In the genomic region with DNA sequence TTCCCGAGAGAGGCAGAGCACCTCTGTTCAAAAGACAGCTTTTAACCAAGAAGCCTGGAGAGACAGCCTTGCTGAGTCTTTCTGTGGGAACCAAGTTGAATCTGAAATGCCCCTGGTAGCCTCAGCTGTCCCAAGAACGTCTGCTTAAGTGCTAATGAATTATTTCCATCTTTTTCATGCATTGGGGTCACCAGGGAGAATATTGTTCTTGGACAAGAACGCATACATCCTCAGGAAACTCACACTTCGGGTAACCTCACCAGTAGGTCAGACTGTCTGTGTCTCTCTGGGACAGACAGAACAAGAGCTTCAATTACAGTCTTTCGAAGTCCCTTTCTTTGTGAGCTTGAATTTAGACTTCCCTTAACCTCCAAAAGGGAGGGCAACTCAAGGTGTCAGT, we compare ENCODE assay signal across 19 cellular contexts.
DNase-seq lines count a peak whose midpoint lies in the region; ATAC-seq and TF ChIP-seq lines count a peak whose summit lies in the region.
"Had no signal": no experiment of that assay in that cellular context is flagged by ENCODE, and none has a peak within 500 bp of the region (broad histone marks: within the 10 kb centered on the region; RNA-seq: fewer than 3 reads in every experiment).

No MANE protein-coding gene starts in this region.

- DNase-seq in GM23338 (ENCODE audit: low spot score) (no peak), dermis blood vessel endothelial cell (peak; percentile 82), lung microvascular endothelial cell (ENCODE audit: low read depth in 2 of 2) (peak; percentile 66 to 78), retina (peak; percentile 39), NCI-H2227 (lab: John Stamatoyannopoulos, UW; ENCODE audit: unreplicated experiment) (no peak), GM13977 (ENCODE audit: low spot score) (no peak), foreskin melanocyte (no peak)
- DNase-seq: Caco-2; CD4-positive, CD25-positive, alpha-beta regulatory T cell; CD8-positive, alpha-beta T cell; DMS153; DND-41; GM23248; H9 had no signal

- no peak for ATAC-seq in GM23338
- ATAC-seq: CD8-positive, alpha-beta T cell; HCT116 had no signal

- no peaks in the 10 kb centered on the region for H3K4me1 Mint-ChIP-seq in GM23338
- H3K4me1 Mint-ChIP-seq: B cell; CD4-positive, CD25-positive, alpha-beta regulatory T cell; H9 had no signal

- peaks cover 3% of the 10 kb centered on the region for H3K27me3 Mint-ChIP-seq in GM23338 (ENCODE audit: insufficient read depth, low read depth, poor library complexity)

- TF ChIP-seq CTCF in GM23338 (conservative IDR thresholded peaks at IDR 0.05; ENCODE audit: low read depth in 2 of 2) (no peak), GM13977 (IDR thresholded peaks at IDR 0.05; ENCODE audit: extremely low read depth, insufficient read depth, missing control alignments) (no peak)

- H3K9me2 ChIP-seq in GM23338 (ENCODE audit: insufficient read depth) = no peaks in the 10 kb centered on the region; the same call in 1 of the 2 replicates

- no peaks in the 10 kb centered on the region for H3F3A ChIP-seq in GM23338 (replicated peaks; ENCODE audit: low read depth)

- H3K27ac Mint-ChIP-seq in GM23338 = peak overlapping the region; percentile 13; the same call in 1 of the 2 replicates
- H3K27ac Mint-ChIP-seq: B cell; CD4-positive, CD25-positive, alpha-beta regulatory T cell; CD8-positive, alpha-beta T cell had no signal

- no peaks in the 10 kb centered on the region for H4K20me1 ChIP-seq in GM23338 (replicated peaks; ENCODE audit: insufficient read depth)
- H4K20me1 ChIP-seq: BLaER1 had no signal

- no peaks in the 10 kb centered on the region for H3K79me2 ChIP-seq in GM23338 (replicated peaks; ENCODE audit: insufficient read depth)

- no peaks in the 10 kb centered on the region; the same call in 2 of the 3 replicates for H3K9me3 Mint-ChIP-seq in GM23338
- H3K9me3 Mint-ChIP-seq: CD4-positive, CD25-positive, alpha-beta regulatory T cell; CD8-positive, alpha-beta T cell; H9 had no signal

- no peaks in the 10 kb centered on the region for H3K36me3 ChIP-seq in GM23338 (ENCODE audit: insufficient read depth)
- H3K36me3 ChIP-seq: BLaER1 had no signal

- H3K27me3 ChIP-seq in GM23338 (ENCODE audit: insufficient read depth) = no peaks in the 10 kb centered on the region
- H3K27me3 ChIP-seq: BLaER1 had no signal

- in situ Hi-C loops in GM13977 (cut with MboI; ENCODE audit: low pct_unique_long_range_greater_than_20kb, low sequenced_read_pairs, unreplicated experiment) = no loop called here

- H3K4me3 ChIP-seq in GM23338 = no peak overlapping the region
- H3K4me3 ChIP-seq: BLaER1, GM23248 had no signal

- no peak overlapping the region for H2AFZ ChIP-seq in GM23338
- H2AFZ ChIP-seq: GM23248 had no signal

- H3K4me2 ChIP-seq in GM23338 = no peak overlapping the region
- H3K4me2 ChIP-seq: BLaER1 had no signal

- H3K36me3 Mint-ChIP-seq in GM23338 (ENCODE audit: low read depth) = no peaks in the 10 kb centered on the region
- H3K36me3 Mint-ChIP-seq: CD4-positive, CD25-positive, alpha-beta regulatory T cell; CD8-positive, alpha-beta T cell had no signal

- no peak overlapping the region for H3K27ac ChIP-seq in GM23338 (ENCODE audit: low read depth)
- H3K27ac ChIP-seq: 22Rv1, BLaER1, C4-2B, GM23248 had no signal

- H3K4me1 ChIP-seq in GM23338 (ENCODE audit: insufficient read depth) = no peaks in the 10 kb centered on the region
- H3K4me1 ChIP-seq: Caco-2 had no signal

- no peak overlapping the region for H3K4me3 Mint-ChIP-seq in GM23338
- H3K4me3 Mint-ChIP-seq: B cell; CD4-positive, CD25-positive, alpha-beta regulatory T cell; CD8-positive, alpha-beta T cell; H9 had no signal

TF ChIP-seq in GM23338, 12 proteins besides CTCF, POLR2A, EP300 and RAD21 (continues in another document):
- TF ChIP-seq, protein P1, sequence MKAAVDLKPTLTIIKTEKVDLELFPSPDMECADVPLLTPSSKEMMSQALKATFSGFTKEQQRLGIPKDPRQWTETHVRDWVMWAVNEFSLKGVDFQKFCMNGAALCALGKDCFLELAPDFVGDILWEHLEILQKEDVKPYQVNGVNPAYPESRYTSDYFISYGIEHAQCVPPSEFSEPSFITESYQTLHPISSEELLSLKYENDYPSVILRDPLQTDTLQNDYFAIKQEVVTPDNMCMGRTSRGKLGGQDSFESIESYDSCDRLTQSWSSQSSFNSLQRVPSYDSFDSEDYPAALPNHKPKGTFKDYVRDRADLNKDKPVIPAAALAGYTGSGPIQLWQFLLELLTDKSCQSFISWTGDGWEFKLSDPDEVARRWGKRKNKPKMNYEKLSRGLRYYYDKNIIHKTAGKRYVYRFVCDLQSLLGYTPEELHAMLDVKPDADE (IDR thresholded peaks at IDR 0.05) = no peak
- TF ChIP-seq, protein P2, sequence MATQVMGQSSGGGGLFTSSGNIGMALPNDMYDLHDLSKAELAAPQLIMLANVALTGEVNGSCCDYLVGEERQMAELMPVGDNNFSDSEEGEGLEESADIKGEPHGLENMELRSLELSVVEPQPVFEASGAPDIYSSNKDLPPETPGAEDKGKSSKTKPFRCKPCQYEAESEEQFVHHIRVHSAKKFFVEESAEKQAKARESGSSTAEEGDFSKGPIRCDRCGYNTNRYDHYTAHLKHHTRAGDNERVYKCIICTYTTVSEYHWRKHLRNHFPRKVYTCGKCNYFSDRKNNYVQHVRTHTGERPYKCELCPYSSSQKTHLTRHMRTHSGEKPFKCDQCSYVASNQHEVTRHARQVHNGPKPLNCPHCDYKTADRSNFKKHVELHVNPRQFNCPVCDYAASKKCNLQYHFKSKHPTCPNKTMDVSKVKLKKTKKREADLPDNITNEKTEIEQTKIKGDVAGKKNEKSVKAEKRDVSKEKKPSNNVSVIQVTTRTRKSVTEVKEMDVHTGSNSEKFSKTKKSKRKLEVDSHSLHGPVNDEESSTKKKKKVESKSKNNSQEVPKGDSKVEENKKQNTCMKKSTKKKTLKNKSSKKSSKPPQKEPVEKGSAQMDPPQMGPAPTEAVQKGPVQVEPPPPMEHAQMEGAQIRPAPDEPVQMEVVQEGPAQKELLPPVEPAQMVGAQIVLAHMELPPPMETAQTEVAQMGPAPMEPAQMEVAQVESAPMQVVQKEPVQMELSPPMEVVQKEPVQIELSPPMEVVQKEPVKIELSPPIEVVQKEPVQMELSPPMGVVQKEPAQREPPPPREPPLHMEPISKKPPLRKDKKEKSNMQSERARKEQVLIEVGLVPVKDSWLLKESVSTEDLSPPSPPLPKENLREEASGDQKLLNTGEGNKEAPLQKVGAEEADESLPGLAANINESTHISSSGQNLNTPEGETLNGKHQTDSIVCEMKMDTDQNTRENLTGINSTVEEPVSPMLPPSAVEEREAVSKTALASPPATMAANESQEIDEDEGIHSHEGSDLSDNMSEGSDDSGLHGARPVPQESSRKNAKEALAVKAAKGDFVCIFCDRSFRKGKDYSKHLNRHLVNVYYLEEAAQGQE (IDR thresholded peaks at IDR 0.05; ENCODE audit: unreplicated experiment) = no peak
- TF ChIP-seq JUNB (IDR thresholded peaks at IDR 0.05; ENCODE audit: unreplicated experiment) = no peak

Comparison
In these comparisons a context has a peak if more than half of its experiments do, and no peak if none do; other contexts are left out.
1. DNase-seq: peak in dermis blood vessel endothelial cell (single experiment), lung microvascular endothelial cell (2 of 2) and retina (single experiment); none in GM23338 (single experiment), NCI-H2227 (single experiment), GM13977 (single experiment) and foreskin melanocyte (single experiment).